ENCODE assay signal across 22 cellular contexts in the genomic region with DNA sequence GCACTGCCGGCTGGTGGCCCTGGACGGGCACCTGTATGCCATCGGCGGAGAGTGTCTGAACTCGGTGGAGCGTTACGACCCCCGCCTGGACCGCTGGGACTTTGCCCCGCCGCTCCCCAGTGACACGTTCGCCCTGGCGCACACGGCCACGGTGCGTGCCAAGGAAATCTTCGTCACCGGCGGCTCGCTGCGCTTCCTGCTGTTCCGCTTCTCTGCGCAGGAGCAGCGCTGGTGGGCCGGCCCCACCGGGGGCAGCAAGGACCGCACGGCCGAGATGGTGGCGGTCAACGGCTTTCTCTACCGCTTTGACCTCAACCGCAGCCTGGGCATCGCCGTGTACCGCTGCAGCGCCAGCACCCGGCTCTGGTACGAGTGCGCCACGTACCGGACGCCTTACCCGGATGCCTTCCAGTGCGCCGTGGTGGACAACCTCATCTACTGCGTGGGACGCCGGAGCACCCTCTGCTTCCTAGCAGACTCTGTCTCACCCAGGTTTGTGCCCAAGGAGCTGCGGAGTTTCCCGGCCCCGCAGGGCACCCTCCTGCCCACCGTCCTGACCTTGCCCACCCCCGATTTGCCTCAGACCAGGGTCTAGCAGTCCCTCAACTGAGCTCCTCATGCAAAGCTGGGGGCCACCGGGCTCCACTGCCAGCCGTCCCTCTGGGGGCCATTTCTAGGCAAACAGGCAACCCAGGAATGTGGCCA. TPM values are rescaled to one million over a fixed set of nuclear protein-coding genes. Genes with fewer than 3 reads are reported as not detected.
"Had no signal": no experiment of that assay in that cellular context is flagged by ENCODE, and none has a peak within 500 bp of the region (broad histone marks: within the 10 kb centered on the region; RNA-seq: fewer than 3 reads in every experiment).

No MANE protein-coding gene starts in this region.

- H3K9ac ChIP-seq: neural progenitor cell had no signal

- H3K9me3 ChIP-seq: body of pancreas, prostate gland, right atrium auricular region, tibial artery had no signal

- DNase-seq: activated CD4-positive, alpha-beta T cell treated with anti-CD3 and anti-CD28 coated beads, Interleukin-2, amount 10 ng/mL, durations not matched to agents 24 days and 14 days; activated CD8-positive, alpha-beta T cell treated with anti-CD3 and anti-CD28 coated beads for 36 hours; activated naive CD4-positive, alpha-beta T cell treated with anti-CD3 and anti-CD28 coated beads for 36 hours; activated T-cell treated with anti-CD3 and anti-CD28 coated beads, Interleukin-2, amount 50 U/mL, for 1 hour; effector memory CD8-positive, alpha-beta T cell; foreskin keratinocyte; glutamatergic neuron; hippocampal formation; kidney glomerular epithelial cell; mesendoderm; naive thymus-derived CD4-positive, alpha-beta T cell; stimulated activated CD4-positive, alpha-beta T cell treated with anti-CD3 and anti-CD28 coated beads, Interleukin-2, amount 100 ng/mL, for 24 hours; stimulated activated naive CD4-positive, alpha-beta T cell treated with Interleukin-2 at 50 U/mL for 16 hours; T-helper 9 cell; tibial artery had no signal

- H2AFZ ChIP-seq: neural progenitor cell had no signal

- H3K27ac ChIP-seq: foreskin keratinocyte, neural progenitor cell, prostate gland, right atrium auricular region, tibial artery had no signal

- H3K36me3 ChIP-seq: neural progenitor cell, prostate gland, right atrium auricular region, tibial artery had no signal

- H3K4me1 ChIP-seq: foreskin keratinocyte, prostate gland had no signal

- H3K4me2 ChIP-seq: neural progenitor cell had no signal

- H3K4me3 ChIP-seq: body of pancreas, neural progenitor cell, prostate gland, right atrium auricular region, tibial artery had no signal

- H3K27me3 ChIP-seq: body of pancreas, foreskin keratinocyte, neural progenitor cell, right atrium auricular region had no signal

- ATAC-seq: activated CD8-positive, alpha-beta T cell treated with anti-CD3 and anti-CD28 coated beads for 36 hours; activated T-helper 17 cell treated with anti-CD3 and anti-CD28 coated beads, Interleukin-2, amount 50 U/mL, for 72 hours; body of pancreas; effector memory CD8-positive, alpha-beta T cell; foreskin keratinocyte; naive thymus-derived CD4-positive, alpha-beta T cell had no signal

RNA-seq across cellular contexts. Expression of gene KLHDC7A, which starts 2.1 kb away (rescaled TPM):
- total RNA-seq: activated CD4-positive, alpha-beta T cell treated with anti-CD3 and anti-CD28 coated beads, Interleukin-2, amount 10 ng/mL, durations not matched to agents 24 days and 14 days; activated CD8-positive, alpha-beta T cell treated with anti-CD3 and anti-CD28 coated beads for 36 hours; activated naive CD4-positive, alpha-beta T cell treated with anti-CD3 and anti-CD28 coated beads for 36 hours; activated T-helper 17 cell treated with anti-CD3 and anti-CD28 coated beads, Interleukin-2, amount 50 U/mL, for 72 hours; dermis microvascular lymphatic vessel endothelial cell; foreskin keratinocyte; osteocyte had no signal
- polyA plus RNA-seq: foreskin keratinocyte; naive thymus-derived CD4-positive, alpha-beta T cell had no signal
